ENCODE assay signal across 24 cellular contexts in the genomic region with DNA sequence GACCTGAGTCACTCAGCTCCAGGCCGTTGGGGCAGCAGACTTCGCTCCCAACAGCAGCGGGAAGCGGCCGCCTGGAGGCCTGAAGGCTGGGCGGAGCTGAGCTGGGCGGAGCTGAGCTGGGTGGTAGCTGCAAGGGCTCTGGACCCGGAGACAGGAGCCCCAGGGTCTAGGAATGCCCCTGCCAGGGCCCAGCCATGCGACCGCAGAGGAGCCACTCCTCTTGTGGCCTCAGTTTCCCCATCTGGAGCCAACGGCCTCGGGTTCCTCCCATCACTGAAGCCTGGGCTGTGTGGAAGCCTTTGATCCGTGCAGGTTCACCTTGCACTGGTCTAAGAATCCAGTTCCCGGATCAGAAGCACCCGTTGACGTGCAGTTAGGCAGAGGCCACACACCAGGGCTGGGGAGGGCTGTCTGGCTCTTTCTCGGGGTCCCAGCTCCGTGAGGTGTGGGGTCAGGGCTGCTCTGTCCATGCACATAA. TPM values are rescaled to one million over a fixed set of nuclear protein-coding genes. Genes with fewer than 3 reads are reported as not detected.
DNase-seq lines count a peak whose midpoint lies in the region; ATAC-seq and TF ChIP-seq lines count a peak whose summit lies in the region.
"Had no signal": no experiment of that assay in that cellular context is flagged by ENCODE, and none has a peak within 500 bp of the region (broad histone marks: within the 10 kb centered on the region; RNA-seq: fewer than 3 reads in every experiment).

No MANE protein-coding gene starts in this region.

- intact Hi-C loops in left ventricle myocardium superior (cut with micrococcal nuclease): no loop called here
- intact Hi-C loops in left cardiac atrium (cut with DNase I): no loop called here
- intact Hi-C loops in right lobe of liver (cut with DNase I): no loop called here

- H3K9me3 Mint-ChIP-seq in activated naive CD4-positive, alpha-beta T cell treated with anti-CD3 and anti-CD28 coated beads, Interleukin-2, amount 50 U/mL, for 72 hours: peaks cover 0 to 4% of the 10 kb centered on the region in 2 donors
- H3K9me3 Mint-ChIP-seq: activated T-helper 1 cell treated with anti-CD3 and anti-CD28 coated beads, Interleukin-12 subunit alpha, Interleukin-12 subunit beta, Interleukin-2, Interleukin-4 antibody, amounts not matched to agents 30 ng/mL and 10 ng/mL and 1 ng/mL, durations not matched to agents 14 hours and 24 hours and 36 hours; dendritic cell treated with granulocyte-macrophage colony-stimulating factor and Interleukin-4, amounts not matched to agents 40 ng/mL and 50 ng/mL, for 4 days had no signal

- H3K4me3 ChIP-seq in WERI-Rb-1 (ENCODE audit: low read depth, low read length) (no peak overlapping the region), right lobe of liver (no peak overlapping the region)
- H3K4me3 ChIP-seq: GM12878, SJCRH30, smooth muscle cell, vagina had no signal

- no peak for TF ChIP-seq CTCF in WERI-Rb-1 (IDR thresholded peaks at IDR 0.05; ENCODE audit: low read depth, low read length)
- TF ChIP-seq CTCF in right lobe of liver (IDR thresholded peaks at IDR 0.05): no peak

- H3K36me3 Mint-ChIP-seq in activated naive CD4-positive, alpha-beta T cell treated with anti-CD3 and anti-CD28 coated beads, Interleukin-2, amount 50 U/mL, for 72 hours: peaks cover 5 to 7% of the 10 kb centered on the region in 2 donors
- H3K36me3 Mint-ChIP-seq: brain had no signal

- ATAC-seq in left ventricle myocardium superior (no peak), left cardiac atrium (no peak), right lobe of liver (peak; percentile 26 to 62 (median 36))
- ATAC-seq in activated naive CD4-positive, alpha-beta T cell treated with anti-CD3 and anti-CD28 coated beads, Interleukin-2, amount 50 U/mL, for 72 hours: no peak
- ATAC-seq: GM12878 had no signal

- 28% methylated on average over 2 of the region's 18 CpGs for WGBS in right lobe of liver (ENCODE audit: insufficient coverage, low coverage, low lambda C conversion rate, missing lambda C conversion rate)

- no peaks in the 10 kb centered on the region for H3K9me3 ChIP-seq in WERI-Rb-1 (ENCODE audit: severe bottlenecking)
- H3K9me3 ChIP-seq in right lobe of liver: no peaks in the 10 kb centered on the region
- H3K9me3 ChIP-seq: SJCRH30, vagina had no signal

- no peaks in the 10 kb centered on the region for H3K4me1 ChIP-seq in right lobe of liver
- H3K4me1 ChIP-seq: SJCRH30, vagina had no signal

- H3K27ac ChIP-seq in WERI-Rb-1 (no peak overlapping the region), right lobe of liver (no peak overlapping the region)
- H3K27ac ChIP-seq: SJCRH30, vagina had no signal

- peak overlapping the region in 1 of 2 donors; percentile 66 for H3K27ac Mint-ChIP-seq in activated naive CD4-positive, alpha-beta T cell treated with anti-CD3 and anti-CD28 coated beads, Interleukin-2, amount 50 U/mL, for 72 hours
- H3K27ac Mint-ChIP-seq: activated T-helper 1 cell treated with anti-CD3 and anti-CD28 coated beads, Interleukin-12 subunit alpha, Interleukin-12 subunit beta, Interleukin-2, Interleukin-4 antibody, amounts not matched to agents 30 ng/mL and 10 ng/mL and 1 ng/mL, durations not matched to agents 14 hours and 24 hours and 36 hours; dendritic cell treated with granulocyte-macrophage colony-stimulating factor and Interleukin-4, amounts not matched to agents 40 ng/mL and 50 ng/mL, for 4 days had no signal

- TF ChIP-seq POLR2A in right lobe of liver (IDR thresholded peaks at IDR 0.05): no peak

- DNase-seq in left ventricle myocardium superior: peak; percentile 21
- DNase-seq in left cardiac atrium: no peak
- peak; percentile 70 for DNase-seq in WERI-Rb-1
- peak in 1 of 3 donors; percentile 48 for DNase-seq in right lobe of liver
- no peak for DNase-seq in RPMI8226
- DNase-seq in activated naive CD4-positive, alpha-beta T cell treated with anti-CD3 and anti-CD28 coated beads, Interleukin-2, amount 50 U/mL, for 72 hours (ENCODE audit: low spot score in 2 of 2): no peak
- no peak for DNase-seq in NCI-H1092 treated with DMSO at 0.1 percent for 48 hours (lab: John Stamatoyannopoulos, UW)
- no peak for DNase-seq in activated naive CD4-positive, alpha-beta T cell (lab: John Stamatoyannopoulos, UW)
- DNase-seq: ACHN; DMS153; GF-D8; HCEC 1CT; kidney glomerular epithelial cell; NCI-H2107; SJCRH30; stimulated activated CD8-positive, alpha-beta memory T cell treated with anti-CD3 and anti-CD28 coated beads, Interleukin-4, amount 100 ng/mL, for 48 hours; substantia nigra had no signal

- H3K27me3 ChIP-seq in WERI-Rb-1 (ENCODE audit: insufficient read depth, low read depth, severe bottlenecking): no peaks in the 10 kb centered on the region
- H3K27me3 ChIP-seq in right lobe of liver: no peaks in the 10 kb centered on the region
- H3K27me3 ChIP-seq: SJCRH30, vagina had no signal

- H3K36me3 ChIP-seq in WERI-Rb-1 (no peaks in the 10 kb centered on the region), right lobe of liver (no peaks in the 10 kb centered on the region)
- H3K36me3 ChIP-seq: SJCRH30, vagina had no signal

RNA-seq across cellular contexts. Expression of a gene that starts 21.9 kb away (rescaled TPM):
- total RNA-seq in left ventricle myocardium superior (45.2 TPM), left cardiac atrium (1 to 10 TPM; 1.4 to 9.9 TPM), right lobe of liver (under 1 TPM in 3 of 6 experiments, not detected in 3; 0.24 to 0.31 (median 0.25) TPM)
- total RNA-seq in activated naive CD4-positive, alpha-beta T cell treated with anti-CD3 and anti-CD28 coated beads, Interleukin-2, amount 50 U/mL, for 72 hours: 10 to 100 TPM in 1 of 2 donors, 1 to 10 TPM in 1; 2.8 to 65.2 TPM
- total RNA-seq: OCI-LY7, SJCRH30 had no signal

Comparison
In these comparisons a context has a peak if more than half of its experiments do, and no peak if none do; other contexts are left out.
1. DNase-seq: peak in left ventricle myocardium superior (single experiment) and WERI-Rb-1 (single experiment); none in left cardiac atrium (single experiment), RPMI8226 (single experiment), activated naive CD4-positive, alpha-beta T cell treated with anti-CD3 and anti-CD28 coated beads, Interleukin-2, amount 50 U/mL, for 72 hours (0 of 2), NCI-H1092 treated with DMSO at 0.1 percent for 48 hours (single experiment) and activated naive CD4-positive, alpha-beta T cell (0 of 4).
2. ATAC-seq: peak in right lobe of liver (4 of 4); none in left ventricle myocardium superior (single experiment), left cardiac atrium (0 of 2) and activated naive CD4-positive, alpha-beta T cell treated with anti-CD3 and anti-CD28 coated beads, Interleukin-2, amount 50 U/mL, for 72 hours (0 of 2).